In the genomic region with DNA sequence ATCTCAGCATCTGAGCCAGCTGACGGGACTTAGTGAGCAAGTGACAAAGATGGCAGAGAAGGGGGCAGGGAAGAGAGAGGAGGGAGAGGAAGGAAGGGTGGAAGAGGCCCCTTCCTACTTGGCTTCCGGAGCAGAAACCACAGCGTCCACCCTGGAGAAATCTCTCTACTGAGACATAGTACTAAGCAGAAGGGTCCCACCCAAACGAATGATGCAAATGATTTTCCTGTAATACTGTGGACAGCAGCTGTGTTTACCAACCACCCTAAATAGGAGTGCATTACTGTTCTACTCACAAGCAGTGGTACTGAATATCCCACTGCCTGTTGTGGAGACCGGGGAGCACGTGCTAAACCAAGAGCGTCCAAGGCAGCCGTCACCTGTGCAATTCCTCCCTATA, we compare ENCODE assay signal across 8 cellular contexts. TPM values are rescaled to one million over a fixed set of nuclear protein-coding genes. Genes with fewer than 3 reads are reported as not detected.
DNase-seq lines count a peak whose midpoint lies in the region; ATAC-seq and TF ChIP-seq lines count a peak whose summit lies in the region.

No MANE protein-coding gene starts in this region.

- intact Hi-C loops in CD14-positive monocyte (cut with micrococcal nuclease): no loop called here

- ATAC-seq in GM21360 (IDR thresholded peaks at IDR 0.05; ENCODE audit: unreplicated experiment): peak; percentile 59

- no peaks in the 10 kb centered on the region for H3K27me3 Mint-ChIP-seq in CD14-positive monocyte (ENCODE audit: low read depth in 3 of 3)

- H3K36me3 ChIP-seq in brain microvascular endothelial cell (replicated peaks): no peaks in the 10 kb centered on the region

- peaks cover 0 to 2% (median 0%) of the 10 kb centered on the region in 7 donors for H3K9me3 Mint-ChIP-seq in CD14-positive monocyte

- no peak overlapping the region for H3K4me3 ChIP-seq in HL-60 (replicated peaks; ENCODE audit: insufficient read depth, low read length)
- no peak overlapping the region for H3K4me3 ChIP-seq in brain microvascular endothelial cell (ENCODE audit: low read depth, low read length)

- H3K27ac ChIP-seq in HL-60 (replicated peaks) (peak overlapping the region; percentile 87), brain microvascular endothelial cell (no peak overlapping the region)

- in situ Hi-C loops in brain microvascular endothelial cell (cut with HindIII; ENCODE audit: low pct_ligation_motif_present, low sequenced_read_pairs): no loop called here

- H3K27ac Mint-ChIP-seq in CD14-positive monocyte: peak overlapping the region; percentile 84 to 97 (median 92)

- H3K36me3 Mint-ChIP-seq in CD14-positive monocyte: peaks cover 0 to 4% of the 10 kb centered on the region in 2 donors

- DNase-seq in CD14-positive monocyte (ENCODE audit: low spot score) (peak; percentile 50), HL-60 (ENCODE audit: low read depth in 1 of 2, low spot score in 1 of 2) (peak; percentile 75 to 95), brain microvascular endothelial cell (no peak), NCI-H187 (lab: John Stamatoyannopoulos, UW) (no peak), dedifferentiated amniotic fluid mesenchymal stem cell (ENCODE audit: extremely low spot score) (no peak), 8988T (no peak)
- DNase-seq in central memory CD4-positive, alpha-beta T cell: peak; percentile 3

- H3K27me3 ChIP-seq in HL-60 (ENCODE audit: insufficient read depth, poor library complexity, severe bottlenecking): no peaks in the 10 kb centered on the region
- no peaks in the 10 kb centered on the region for H3K27me3 ChIP-seq in brain microvascular endothelial cell (replicated peaks)

- H3K4me3 Mint-ChIP-seq in CD14-positive monocyte: peak overlapping the region; percentile 68 to 88

- H3K4me1 Mint-ChIP-seq in CD14-positive monocyte: peaks cover 66% of the 10 kb centered on the region

- TF ChIP-seq CTCF in CD14-positive monocyte (IDR thresholded peaks at IDR 0.05) (no peak), HL-60 (IDR thresholded peaks at IDR 0.05; ENCODE audit: insufficient read depth, low read length) (no peak), brain microvascular endothelial cell (IDR thresholded peaks at IDR 0.05; ENCODE audit: low read depth, low read length, missing control alignments) (no peak)

RNA-seq across cellular contexts. Expression of gene DTHD1, which starts 29.4 kb away (rescaled TPM):
- not detected for polyA plus RNA-seq in CD14-positive monocyte

Comparison
In these comparisons a context has a peak if more than half of its experiments do, and no peak if none do; other contexts are left out.
1. DNase-seq: peak in CD14-positive monocyte (single experiment), HL-60 (2 of 2) and central memory CD4-positive, alpha-beta T cell (single experiment); none in brain microvascular endothelial cell (single experiment), NCI-H187 (0 of 2), dedifferentiated amniotic fluid mesenchymal stem cell (single experiment) and 8988T (single experiment).